In genomic region chr19:43026369-43026768, GRCh38 we compare ENCODE assay signal across 10 cellular contexts. TPM values are rescaled to one million over a fixed set of nuclear protein-coding genes. Genes with fewer than 3 reads are reported as not detected.
"Had no signal": no experiment of that assay in that cellular context is flagged by ENCODE, and none has a peak within 500 bp of the region (broad histone marks: within the 10 kb centered on the region; RNA-seq: fewer than 3 reads in every experiment).

TSS of gene PSG11 (minus strand) at chr19:43026469. CDS start at chr19:43026372, 97 bp downstream.

RNA-seq across cellular contexts. Expression of gene PSG11, which starts in this region (rescaled TPM):
- total RNA-seq: OCI-LY7, PC-3, PC-9, Peyer's patch, Right ventricle myocardium inferior, Right ventricle myocardium superior, RPMI7951, SJCRH30, SJSA1, T-cell had no signal
